ENCODE assay signal across 17 cellular contexts in genomic region chr5:14781106-14781505, GRCh38.
DNase-seq lines count a peak whose midpoint lies in the region; ATAC-seq and TF ChIP-seq lines count a peak whose summit lies in the region.
"Had no signal": no experiment of that assay in that cellular context is flagged by ENCODE, and none has a peak within 500 bp of the region (broad histone marks: within the 10 kb centered on the region; RNA-seq: fewer than 3 reads in every experiment).

No MANE protein-coding gene starts in this region.

- DNase-seq in Daoy (ENCODE audit: low read depth) (peak; percentile 17), fibroblast of villous mesenchyme (ENCODE audit: low read depth) (peak; percentile 23), MCF 10A (ENCODE audit: unreplicated experiment) (no peak), NCI-H1092 treated with DMSO at 0.1 percent for 48 hours (lab: John Stamatoyannopoulos, UW) (no peak), GDM1 (lab: John Stamatoyannopoulos, UW) (no peak)
- DNase-seq: anterior cingulate cortex; effector CD8-positive, alpha-beta T cell; glutamatergic neuron; H7; left lung; NCI-H526; small intestine had no signal

- TF ChIP-seq CTCF in fibroblast of villous mesenchyme (IDR thresholded peaks at IDR 0.05; ENCODE audit: insufficient read depth, low read depth, low read length) (no peak), MCF 10A (IDR thresholded peaks at IDR 0.05; ENCODE audit: unreplicated experiment) (no peak)

- peak; percentile 71 for ATAC-seq in GM21360 (IDR thresholded peaks at IDR 0.05; ENCODE audit: unreplicated experiment)
- ATAC-seq in HG03442 (IDR thresholded peaks at IDR 0.05; ENCODE audit: unreplicated experiment), result peak; percentile 82
- ATAC-seq in HG03457 (IDR thresholded peaks at IDR 0.05; ENCODE audit: unreplicated experiment), result no peak
- ATAC-seq: left lung, Right ventricle myocardium inferior had no signal

- peaks cover 33% of the 10 kb centered on the region for H3K4me1 Mint-ChIP-seq in MCF 10A (ENCODE audit: insufficient read depth, unreplicated experiment)

- BruUV-seq in MCF 10A (replicated peaks; lab: Mats Ljungman, UMichigan), result no TSS peak

- H3K4me3 Mint-ChIP-seq in MCF 10A (ENCODE audit: unreplicated experiment), result no peak overlapping the region
- H3K4me3 Mint-ChIP-seq: neural progenitor cell had no signal

- no peaks in the 10 kb centered on the region for H3K9me3 Mint-ChIP-seq in MCF 10A (ENCODE audit: unreplicated experiment)

- H3K27me3 Mint-ChIP-seq in MCF 10A (ENCODE audit: insufficient read depth, unreplicated experiment), result no peaks in the 10 kb centered on the region

- H3K36me3 Mint-ChIP-seq in MCF 10A (ENCODE audit: insufficient read depth, unreplicated experiment), result no peaks in the 10 kb centered on the region

- intact Hi-C loops in MCF 10A (cut with micrococcal nuclease), result no loop called here

- POLR2A ChIA-PET in MCF 10A (lab: Yijun Ruan, JAX), result interaction anchor here (0.6 to 1.4 kb wide), 2 partner anchors 20 to 600 kb away, joined by 3 to 5 read pairs; no protein-coding TSS in a partner anchor

- H3K4me3 ChIP-seq in fibroblast of villous mesenchyme (ENCODE audit: low read depth, low read length), result no peak overlapping the region
- H3K4me3 ChIP-seq: left lung, neural progenitor cell had no signal

- CTCF ChIA-PET in MCF 10A (lab: Yijun Ruan, JAX), result interaction anchor here (0.6 to 1.4 kb wide), 4 partner anchors 9 to 221 kb away, joined by 3 to 7 read pairs (median 4); no protein-coding TSS in a partner anchor

- no peak overlapping the region for H3K27ac Mint-ChIP-seq in MCF 10A (ENCODE audit: low read depth, unreplicated experiment)
- H3K27ac Mint-ChIP-seq: neural progenitor cell had no signal

Comparison
In these comparisons a context has a peak if more than half of its experiments do, and no peak if none do; other contexts are left out.
1. DNase-seq: peak in Daoy (single experiment) and fibroblast of villous mesenchyme (single experiment); none in MCF 10A (single experiment), NCI-H1092 treated with DMSO at 0.1 percent for 48 hours (single experiment) and GDM1 (single experiment).